In genomic region chrX:136747003-136747986, GRCh38 we compare ENCODE assay signal across 9 cellular contexts. TPM values are rescaled to one million over a fixed set of nuclear protein-coding genes. Genes with fewer than 3 reads are reported as not detected.
DNase-seq lines count a peak whose midpoint lies in the region; ATAC-seq, FAIRE-seq and TF ChIP-seq lines count a peak whose summit lies in the region.
"Had no signal": no experiment of that assay in that cellular context is flagged by ENCODE, and none has a peak within 500 bp of the region (broad histone marks: within the 10 kb centered on the region; RNA-seq: fewer than 3 reads in every experiment).

No MANE protein-coding gene starts in this region.

- no peak for TF ChIP-seq CTCF in heart left ventricle (IDR thresholded peaks at IDR 0.05)
- no peak for TF ChIP-seq CTCF in right atrium auricular region (IDR thresholded peaks at IDR 0.05)

- H3K27me3 Mint-ChIP-seq in activated CD4-positive, alpha-beta T cell treated with anti-CD3 and anti-CD28 coated beads, Interleukin-2, amount 10 ng/mL, durations not matched to agents 24 days and 14 days: no peaks in the 10 kb centered on the region
- no peaks in the 10 kb centered on the region for H3K27me3 Mint-ChIP-seq in stimulated activated naive B cell treated with anti-CD40 and anti-IgM and Interleukin-4, amounts not matched to agents 10 μg/mL and 1 μg/mL and 100 μg/mL, for 72 hours

- WGBS in heart left ventricle, 4 donors: 52 to 61% (median 57%) methylated on average over 8 of the region's 8 CpGs

- ATAC-seq in heart left ventricle: peak in 3 of 4 donors; percentile 64 to 76 (median 70)
- peak; percentile 64 for ATAC-seq in HG03175 (IDR thresholded peaks at IDR 0.05; ENCODE audit: unreplicated experiment)
- ATAC-seq in stimulated activated naive B cell treated with anti-CD40 and anti-IgM and Interleukin-4, amounts not matched to agents 10 μg/mL and 1 μg/mL and 100 μg/mL, for 72 hours (replicated peaks): peak; percentile 91 to 93

- no peaks in the 10 kb centered on the region for H3K27me3 ChIP-seq in heart left ventricle
- H3K27me3 ChIP-seq in right atrium auricular region: no peaks in the 10 kb centered on the region

- no peak overlapping the region for H3K4me3 ChIP-seq in heart left ventricle
- no peak overlapping the region for H3K4me3 ChIP-seq in right atrium auricular region

- peaks cover 0 to 42% (median 3%) of the 10 kb centered on the region in 9 donors for H3K36me3 ChIP-seq in heart left ventricle
- H3K36me3 ChIP-seq in right atrium auricular region: peaks cover 18% of the 10 kb centered on the region

- H3K9me3 ChIP-seq in heart left ventricle (no peaks in the 10 kb centered on the region), right atrium auricular region (no peaks in the 10 kb centered on the region)

- intact Hi-C loops in heart left ventricle (cut with DNase I): no loop called here
- intact Hi-C loops in activated CD4-positive, alpha-beta T cell treated with anti-CD3 and anti-CD28 coated beads, Interleukin-2, amount 10 ng/mL, durations not matched to agents 24 days and 14 days (cut with micrococcal nuclease): loop anchor here (2.0 to 5.0 kb wide), 3 partner anchors 14 to 35 kb away; no protein-coding TSS in a partner anchor

- H3K36me3 Mint-ChIP-seq in activated CD4-positive, alpha-beta T cell treated with anti-CD3 and anti-CD28 coated beads, Interleukin-2, amount 10 ng/mL, durations not matched to agents 24 days and 14 days (ENCODE audit: low read depth): peaks cover 43% of the 10 kb centered on the region
- peaks cover 3 to 4% of the 10 kb centered on the region in 2 donors for H3K36me3 Mint-ChIP-seq in stimulated activated naive B cell treated with anti-CD40 and anti-IgM and Interleukin-4, amounts not matched to agents 10 μg/mL and 1 μg/mL and 100 μg/mL, for 72 hours

- peak overlapping the region; percentile 90 for H3K27ac Mint-ChIP-seq in activated CD4-positive, alpha-beta T cell treated with anti-CD3 and anti-CD28 coated beads, Interleukin-2, amount 10 ng/mL, durations not matched to agents 24 days and 14 days
- H3K27ac Mint-ChIP-seq in stimulated activated naive B cell treated with anti-CD40 and anti-IgM and Interleukin-4, amounts not matched to agents 10 μg/mL and 1 μg/mL and 100 μg/mL, for 72 hours: peak overlapping the region; percentile 62

- DNase-seq in heart left ventricle (no peak), right atrium auricular region (ENCODE audit: low spot score) (no peak), GM19240 (ENCODE audit: insufficient read length, low spot score) (no peak), DMS79 (lab: John Stamatoyannopoulos, UW) (no peak), HTR-8/SVneo (ENCODE audit: insufficient read length, low spot score) (no peak)
- DNase-seq in activated CD4-positive, alpha-beta T cell treated with anti-CD3 and anti-CD28 coated beads, Interleukin-2, amount 10 ng/mL, durations not matched to agents 24 days and 14 days: no peak
- no peak for DNase-seq in stimulated activated naive B cell treated with anti-CD40 and anti-IgM and Interleukin-4, amounts not matched to agents 10 μg/mL and 1 μg/mL and 100 μg/mL, for 72 hours
- DNase-seq: NCI-H2081 treated with DMSO at 0.1 percent for 48 hours had no signal

- peaks cover 71% of the 10 kb centered on the region for H3K4me1 Mint-ChIP-seq in activated CD4-positive, alpha-beta T cell treated with anti-CD3 and anti-CD28 coated beads, Interleukin-2, amount 10 ng/mL, durations not matched to agents 24 days and 14 days
- H3K4me1 Mint-ChIP-seq in stimulated activated naive B cell treated with anti-CD40 and anti-IgM and Interleukin-4, amounts not matched to agents 10 μg/mL and 1 μg/mL and 100 μg/mL, for 72 hours: peaks cover 12 to 63% of the 10 kb centered on the region in 2 donors

- no peak for TF ChIP-seq POLR2A in heart left ventricle (IDR thresholded peaks at IDR 0.05)

- FAIRE-seq in HTR-8/SVneo (lab: Jason Lieb, UNC): no peak

- no peaks in the 10 kb centered on the region for H3K9me3 Mint-ChIP-seq in activated CD4-positive, alpha-beta T cell treated with anti-CD3 and anti-CD28 coated beads, Interleukin-2, amount 10 ng/mL, durations not matched to agents 24 days and 14 days
- no peaks in the 10 kb centered on the region for H3K9me3 Mint-ChIP-seq in stimulated activated naive B cell treated with anti-CD40 and anti-IgM and Interleukin-4, amounts not matched to agents 10 μg/mL and 1 μg/mL and 100 μg/mL, for 72 hours

- peak overlapping the region; percentile 69 for H3K4me3 Mint-ChIP-seq in activated CD4-positive, alpha-beta T cell treated with anti-CD3 and anti-CD28 coated beads, Interleukin-2, amount 10 ng/mL, durations not matched to agents 24 days and 14 days
- H3K4me3 Mint-ChIP-seq in stimulated activated naive B cell treated with anti-CD40 and anti-IgM and Interleukin-4, amounts not matched to agents 10 μg/mL and 1 μg/mL and 100 μg/mL, for 72 hours: peak overlapping the region; percentile 7 to 72

- peaks cover 0 to 67% (median 27%) of the 10 kb centered on the region in 12 donors for H3K4me1 ChIP-seq in heart left ventricle
- no peaks in the 10 kb centered on the region for H3K4me1 ChIP-seq in right atrium auricular region

- H3K27ac ChIP-seq in heart left ventricle: peak overlapping the region in 7 of 12 donors; percentile 5 to 83 (median 48)
- H3K27ac ChIP-seq in right atrium auricular region: peak overlapping the region in 1 of 2 donors; percentile 6

RNA-seq across cellular contexts. Expression of gene ARHGEF6, which starts 33.4 kb away (rescaled TPM):
- total RNA-seq in heart left ventricle (10 to 100 TPM; 40.0 to 74.7 (median 61.0) TPM), right atrium auricular region (10 to 100 TPM; 41.3 to 45.8 TPM)
- polyA plus RNA-seq in heart left ventricle: 10 to 100 TPM; 15.2 to 31.3 TPM
- total RNA-seq in activated CD4-positive, alpha-beta T cell treated with anti-CD3 and anti-CD28 coated beads, Interleukin-2, amount 10 ng/mL, durations not matched to agents 24 days and 14 days: 37.4 and 38.0 TPM in 2 replicates
